In the genomic region with DNA sequence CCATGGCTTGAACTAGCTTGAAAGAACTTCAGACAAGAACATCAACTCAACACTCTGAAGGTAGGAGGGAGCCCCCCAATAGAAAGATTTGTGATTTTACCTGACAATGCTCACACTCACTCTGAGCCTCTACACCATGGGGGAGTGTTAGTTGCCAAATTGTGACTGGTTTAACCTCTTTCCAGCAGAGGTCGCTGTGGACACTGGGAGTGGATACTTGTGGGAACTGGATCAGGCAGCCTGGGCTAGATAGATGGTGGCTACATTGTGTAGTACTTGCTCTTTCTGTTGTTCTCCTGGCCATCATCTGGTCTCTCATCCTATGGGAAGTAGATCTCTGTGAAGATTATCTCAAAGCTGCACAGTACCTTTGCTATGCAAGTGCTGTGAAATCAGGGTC, we compare ENCODE assay signal across 9 cellular contexts. TPM values are rescaled to one million over a fixed set of nuclear protein-coding genes. Genes with fewer than 3 reads are reported as not detected.
A peak's percentile ranks its signal among the peaks of the same experiment; 100 is the strongest.
DNase-seq lines count a peak whose midpoint lies in the region; ATAC-seq and TF ChIP-seq lines count a peak whose summit lies in the region.
"Had no signal": no experiment of that assay in that cellular context is flagged by ENCODE, and none has a peak within 500 bp of the region (broad histone marks: within the 10 kb centered on the region; RNA-seq: fewer than 3 reads in every experiment).

No MANE protein-coding gene starts in this region.

- in situ Hi-C loops in ACHN (cut with HindIII; ENCODE audit: low pct_ligation_motif_present, low pct_unique_long_range_greater_than_20kb, low sequenced_read_pairs): no loop called here

- peaks cover 40 to 59% of the 10 kb centered on the region in 2 donors for H3K27me3 Mint-ChIP-seq in stimulated activated naive B cell treated with anti-CD40 and anti-IgM and Interleukin-4, amounts not matched to agents 10 μg/mL and 1 μg/mL and 100 μg/mL, for 72 hours
- peaks cover 52% of the 10 kb centered on the region for H3K27me3 Mint-ChIP-seq in CD4-positive, alpha-beta T cell

- H3K27ac ChIP-seq in CD4-positive, alpha-beta T cell (ENCODE audit: low read depth, low read length): no peak overlapping the region

- H3K4me1 Mint-ChIP-seq in stimulated activated naive B cell treated with anti-CD40 and anti-IgM and Interleukin-4, amounts not matched to agents 10 μg/mL and 1 μg/mL and 100 μg/mL, for 72 hours: peaks cover 18 to 31% of the 10 kb centered on the region in 2 donors
- H3K4me1 Mint-ChIP-seq in CD4-positive, alpha-beta T cell (ENCODE audit: low read depth): peaks cover 21% of the 10 kb centered on the region

- CTCF ChIA-PET in GM10248 (lab: Yijun Ruan, JAX): interaction anchor here (0.6 to 5.3 kb wide), 12 partner anchors 12 to 493 kb away, joined by 3 to 46 read pairs (median 4); no protein-coding TSS in a partner anchor
- CTCF ChIA-PET in CD4-positive, alpha-beta T cell (lab: Charles Lee): interaction anchor here (1.1 kb wide), 1 partner anchor 65 kb away, joined by 3 read pairs; no protein-coding TSS in a partner anchor

- no peaks in the 10 kb centered on the region for H3K36me3 Mint-ChIP-seq in stimulated activated naive B cell treated with anti-CD40 and anti-IgM and Interleukin-4, amounts not matched to agents 10 μg/mL and 1 μg/mL and 100 μg/mL, for 72 hours
- H3K36me3 Mint-ChIP-seq in CD4-positive, alpha-beta T cell (ENCODE audit: low read depth): no peaks in the 10 kb centered on the region

- intact Hi-C loops in CD4-positive, alpha-beta T cell (cut with DNase I, micrococcal nuclease): loop anchor here (5.0 to 10.0 kb wide), 3 partner anchors 48 to 862 kb away; partner anchors contain the start of gene PLA2G15 (in 1 of the 2)

- no peak overlapping the region for H3K4me3 Mint-ChIP-seq in stimulated activated naive B cell treated with anti-CD40 and anti-IgM and Interleukin-4, amounts not matched to agents 10 μg/mL and 1 μg/mL and 100 μg/mL, for 72 hours
- no peak overlapping the region for H3K4me3 Mint-ChIP-seq in CD4-positive, alpha-beta T cell
- H3K4me3 Mint-ChIP-seq: stimulated activated naive CD8-positive, alpha-beta T cell treated with anti-CD3 and anti-CD28 coated beads, Interleukin-15, Interleukin-2, amounts not matched to agents 100 ng/mL and 50 ng/mL, for 24 hours had no signal

- peak; percentile 60 for TF ChIP-seq CTCF in GM10248 (IDR thresholded peaks at IDR 0.05; ENCODE audit: control extremely low read depth, extremely low read depth, low read depth, missing control alignments)
- TF ChIP-seq CTCF in CD4-positive, alpha-beta T cell (IDR thresholded peaks at IDR 0.05): no peak

- H3K9me3 ChIP-seq in CD4-positive, alpha-beta T cell (ENCODE audit: control insufficient read depth, low read length): no peaks in the 10 kb centered on the region

- peaks cover 4 to 5% of the 10 kb centered on the region in 2 donors for H3K9me3 Mint-ChIP-seq in stimulated activated naive B cell treated with anti-CD40 and anti-IgM and Interleukin-4, amounts not matched to agents 10 μg/mL and 1 μg/mL and 100 μg/mL, for 72 hours
- H3K9me3 Mint-ChIP-seq in CD4-positive, alpha-beta T cell: peaks cover 2% of the 10 kb centered on the region
- H3K9me3 Mint-ChIP-seq: stimulated activated naive CD8-positive, alpha-beta T cell treated with anti-CD3 and anti-CD28 coated beads, Interleukin-15, Interleukin-2, amounts not matched to agents 100 ng/mL and 50 ng/mL, for 24 hours had no signal

- no peak overlapping the region for H3K27ac Mint-ChIP-seq in stimulated activated naive B cell treated with anti-CD40 and anti-IgM and Interleukin-4, amounts not matched to agents 10 μg/mL and 1 μg/mL and 100 μg/mL, for 72 hours
- no peak overlapping the region for H3K27ac Mint-ChIP-seq in CD4-positive, alpha-beta T cell
- H3K27ac Mint-ChIP-seq: stimulated activated naive CD8-positive, alpha-beta T cell treated with anti-CD3 and anti-CD28 coated beads, Interleukin-15, Interleukin-2, amounts not matched to agents 100 ng/mL and 50 ng/mL, for 24 hours had no signal

- peak in 1 of 2 donors; percentile 18 for ATAC-seq in stimulated activated naive B cell treated with anti-CD40 and anti-IgM and Interleukin-4, amounts not matched to agents 10 μg/mL and 1 μg/mL and 100 μg/mL, for 72 hours (replicated peaks)
- no peak for ATAC-seq in CD4-positive, alpha-beta T cell (ENCODE audit: poor library complexity)

- POLR2A ChIA-PET in GM10248 (lab: Yijun Ruan, JAX): no interaction called here
- POLR2A ChIA-PET in CD4-positive, alpha-beta T cell (lab: Charles Lee): interaction anchor here (3.2 kb wide), 1 partner anchor 27 kb away, joined by 15 read pairs; no protein-coding TSS in a partner anchor

- DNase-seq in ACHN (peak; percentile 77), GM10248 (ENCODE audit: extremely low spot score) (peak; percentile 63), NCI-H146 treated with DMSO at 0.1 percent for 48 hours (lab: John Stamatoyannopoulos, UW; ENCODE audit: unreplicated experiment) (peak; percentile 64), SKM-1 treated with dmso at 0.1 percent for 144 hours (lab: John Stamatoyannopoulos, UW; ENCODE audit: unreplicated experiment) (peak; percentile 62), foreskin melanocyte (peak; percentile 11), ureter (ENCODE audit: low spot score) (no peak)
- DNase-seq in stimulated activated naive B cell treated with anti-CD40 and anti-IgM and Interleukin-4, amounts not matched to agents 10 μg/mL and 1 μg/mL and 100 μg/mL, for 72 hours: peak; percentile 15
- no peak for DNase-seq in CD4-positive, alpha-beta T cell

- H3K27me3 ChIP-seq in CD4-positive, alpha-beta T cell (ENCODE audit: control insufficient read depth, insufficient read depth, low read length): peaks cover 39% of the 10 kb centered on the region

RNA-seq across cellular contexts. Expression of gene SMPD3, which starts 2.9 kb away (rescaled TPM):
- 1 to 10 TPM in 1 of 2 experiments, under 1 TPM in 1; 0.89 to 1.1 TPM for total RNA-seq in CD4-positive, alpha-beta T cell
- total RNA-seq in ureter: 1.6 TPM

Comparison
In these comparisons a context has a peak if more than half of its experiments do, and no peak if none do; other contexts are left out.
1. DNase-seq: peak in ACHN (single experiment), GM10248 (single experiment), NCI-H146 treated with DMSO at 0.1 percent for 48 hours (single experiment), SKM-1 treated with dmso at 0.1 percent for 144 hours (single experiment), foreskin melanocyte (single experiment) and stimulated activated naive B cell treated with anti-CD40 and anti-IgM and Interleukin-4, amounts not matched to agents 10 μg/mL and 1 μg/mL and 100 μg/mL, for 72 hours (single experiment); none in CD4-positive, alpha-beta T cell (0 of 10) and ureter (single experiment).